ENCODE assay signal across 18 cellular contexts in the genomic region with DNA sequence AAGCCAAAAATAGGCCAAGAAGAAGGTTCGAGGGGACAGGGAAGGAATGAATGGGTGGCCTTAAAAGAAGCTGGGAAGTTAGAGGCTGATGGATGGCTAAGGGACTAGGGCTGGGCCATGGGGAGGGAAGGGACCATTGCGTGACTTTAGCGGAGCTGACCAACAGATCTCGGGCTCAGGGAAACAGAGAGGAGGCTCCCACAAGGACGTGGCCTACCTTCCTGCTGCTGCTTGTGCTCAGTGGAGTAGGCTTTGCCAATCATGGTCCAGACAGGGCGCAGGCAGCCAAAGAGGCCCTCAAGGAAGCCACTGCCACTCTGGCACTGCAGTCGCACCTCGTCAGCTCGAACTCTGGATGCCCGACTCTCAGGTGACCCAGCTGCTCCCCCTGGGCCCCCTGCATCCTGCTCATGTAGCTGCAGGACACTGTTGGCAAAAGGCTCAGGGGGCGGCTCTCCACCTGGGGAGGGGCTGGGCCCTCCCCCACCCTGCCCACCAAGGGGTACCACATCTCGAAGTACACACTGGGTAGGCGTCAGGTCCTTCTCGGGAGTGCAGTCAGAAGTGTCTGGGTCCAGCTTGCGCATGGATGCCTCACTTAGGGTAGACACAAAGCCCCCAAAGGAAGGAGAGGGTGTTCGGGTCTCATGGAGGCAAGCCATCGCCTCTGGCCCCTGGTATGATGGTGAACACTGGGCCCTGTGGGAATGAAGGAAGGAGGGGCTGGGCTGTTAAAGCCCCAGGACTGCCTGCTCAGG. TPM values are rescaled to one million over a fixed set of nuclear protein-coding genes. Genes with fewer than 3 reads are reported as not detected.
DNase-seq lines count a peak whose midpoint lies in the region; ATAC-seq and TF ChIP-seq lines count a peak whose summit lies in the region.
"Had no signal": no experiment of that assay in that cellular context is flagged by ENCODE, and none has a peak within 500 bp of the region (broad histone marks: within the 10 kb centered on the region; RNA-seq: fewer than 3 reads in every experiment).

No MANE protein-coding gene starts in this region.

- intact Hi-C loops in CD4-positive, alpha-beta T cell (cut with DNase I, micrococcal nuclease): no loop called here

- H3K4me3 Mint-ChIP-seq in CD4-positive, alpha-beta T cell: no peak overlapping the region
- no peak overlapping the region for H3K4me3 Mint-ChIP-seq in effector memory CD8-positive, alpha-beta T cell
- H3K4me3 Mint-ChIP-seq in neural crest cell: peak overlapping the region; percentile 66
- H3K4me3 Mint-ChIP-seq: stimulated activated memory B cell treated with anti-CD40 and anti-IgM and Interleukin-4, amounts not matched to agents 10 μg/mL and 1 μg/mL and 100 μg/mL, for 72 hours had no signal

- no peak for DNase-seq in CD4-positive, alpha-beta T cell
- DNase-seq in effector memory CD8-positive, alpha-beta T cell: no peak
- DNase-seq in neural crest cell (ENCODE audit: low read depth, low spot score) (no peak), NCI-H1694 (lab: John Stamatoyannopoulos, UW) (no peak), right atrium auricular region (ENCODE audit: low spot score) (no peak), 8988T (no peak)
- DNase-seq: activated gamma-delta T cell, brain microvascular endothelial cell, DMS79 treated with DMSO at 0.1 percent for 48 hours, hypothalamus, Kasumi-1, NCI-H146 had no signal

- POLR2A ChIA-PET in CD4-positive, alpha-beta T cell (lab: Charles Lee): interaction anchor here (0.8 to 2.7 kb wide), 3 partner anchors 9 to 14 kb away, joined by 3 to 11 read pairs (median 3); partner anchors contain the start of gene TARBP2
- POLR2A ChIA-PET in HEK293 (lab: Yijun Ruan, JAX): interaction anchor here (1.3 kb wide), 1 partner anchor 14 kb away, joined by 4 read pairs; the partner anchor contains the start of gene TARBP2

- H3K4me1 Mint-ChIP-seq in CD4-positive, alpha-beta T cell (ENCODE audit: low read depth): peaks cover 12% of the 10 kb centered on the region
- peaks cover 13 to 22% of the 10 kb centered on the region in 2 donors for H3K4me1 Mint-ChIP-seq in effector memory CD8-positive, alpha-beta T cell (ENCODE audit: low read depth in 2 of 2)
- peaks cover 13% of the 10 kb centered on the region for H3K4me1 Mint-ChIP-seq in neural crest cell

- H3K4me3 ChIP-seq in HEK293 (ENCODE audit: low read depth, low read length) (no peak overlapping the region), right atrium auricular region (no peak overlapping the region)
- H3K4me3 ChIP-seq: SJSA1, upper lobe of left lung had no signal

- H3K9me3 Mint-ChIP-seq in CD4-positive, alpha-beta T cell: no peaks in the 10 kb centered on the region
- no peaks in the 10 kb centered on the region for H3K9me3 Mint-ChIP-seq in effector memory CD8-positive, alpha-beta T cell
- H3K9me3 Mint-ChIP-seq in neural crest cell: no peaks in the 10 kb centered on the region
- H3K9me3 Mint-ChIP-seq: stimulated activated memory B cell treated with anti-CD40 and anti-IgM and Interleukin-4, amounts not matched to agents 10 μg/mL and 1 μg/mL and 100 μg/mL, for 72 hours had no signal

- H3K27ac ChIP-seq in CD4-positive, alpha-beta T cell (ENCODE audit: low read depth, low read length): no peak overlapping the region
- H3K27ac ChIP-seq in HEK293 (ENCODE audit: extremely low read depth, low read depth, low read length) (0 out of 2 replicates have a peak overlapping the region, but pooled peaks have one; percentile 10), right atrium auricular region (no peak overlapping the region)
- H3K27ac ChIP-seq: brain microvascular endothelial cell, neutrophil, SJSA1 had no signal

- H3K27ac Mint-ChIP-seq in CD4-positive, alpha-beta T cell: peak overlapping the region; percentile 30
- peak overlapping the region; percentile 86 to 91 for H3K27ac Mint-ChIP-seq in effector memory CD8-positive, alpha-beta T cell
- no peak overlapping the region for H3K27ac Mint-ChIP-seq in neural crest cell (ENCODE audit: unreplicated experiment)
- H3K27ac Mint-ChIP-seq: stimulated activated memory B cell treated with anti-CD40 and anti-IgM and Interleukin-4, amounts not matched to agents 10 μg/mL and 1 μg/mL and 100 μg/mL, for 72 hours had no signal

- H3K4me1 ChIP-seq in HEK293 (ENCODE audit: control insufficient read depth, insufficient read depth, low read length) (no peaks in the 10 kb centered on the region), right atrium auricular region (peaks cover 0 to 13% of the 10 kb centered on the region in 2 donors)
- H3K4me1 ChIP-seq: SJSA1 had no signal

- no peaks in the 10 kb centered on the region for H3K9me3 ChIP-seq in CD4-positive, alpha-beta T cell (ENCODE audit: control insufficient read depth, low read length)
- no peaks in the 10 kb centered on the region for H3K9me3 ChIP-seq in HEK293 (ENCODE audit: control insufficient read depth, insufficient read depth, low read depth, low read length)
- H3K9me3 ChIP-seq in right atrium auricular region: no peaks in the 10 kb centered on the region
- H3K9me3 ChIP-seq: neutrophil, SJSA1, upper lobe of left lung had no signal

- H3K27me3 Mint-ChIP-seq in CD4-positive, alpha-beta T cell: no peaks in the 10 kb centered on the region
- H3K27me3 Mint-ChIP-seq in effector memory CD8-positive, alpha-beta T cell: no peaks in the 10 kb centered on the region
- peaks cover 19% of the 10 kb centered on the region for H3K27me3 Mint-ChIP-seq in neural crest cell (ENCODE audit: low read depth)
- H3K27me3 Mint-ChIP-seq: stimulated activated memory B cell treated with anti-CD40 and anti-IgM and Interleukin-4, amounts not matched to agents 10 μg/mL and 1 μg/mL and 100 μg/mL, for 72 hours had no signal

- H3K36me3 ChIP-seq in HEK293 (ENCODE audit: control insufficient read depth in 2 of 2, insufficient read depth in 1 of 2, low read length in 2 of 2): peaks cover 3 to 60% of the 10 kb centered on the region in 2 experiments; a peak in 2 of 3 replicates
- H3K36me3 ChIP-seq in right atrium auricular region: peaks cover 34% of the 10 kb centered on the region

- H3K27me3 ChIP-seq in CD4-positive, alpha-beta T cell (ENCODE audit: control insufficient read depth, insufficient read depth, low read length): no peaks in the 10 kb centered on the region
- no peaks in the 10 kb centered on the region for H3K27me3 ChIP-seq in right atrium auricular region
- H3K27me3 ChIP-seq: brain microvascular endothelial cell, neutrophil, SJSA1, upper lobe of left lung had no signal

- no peak for TF ChIP-seq CTCF in CD4-positive, alpha-beta T cell (IDR thresholded peaks at IDR 0.05)
- TF ChIP-seq CTCF in HEK293 (tag by site-specific recombination; IDR thresholded peaks at IDR 0.05) (no peak), neural crest cell (conservative IDR thresholded peaks at IDR 0.05) (no peak), right atrium auricular region (IDR thresholded peaks at IDR 0.05) (no peak)

- CTCF ChIA-PET in CD4-positive, alpha-beta T cell (lab: Charles Lee): interaction anchor here (1.2 kb wide), 1 partner anchor 12 kb away, joined by 3 read pairs; no protein-coding TSS in a partner anchor
- CTCF ChIA-PET in HEK293 (lab: Yijun Ruan, JAX): no interaction called here

- ATAC-seq in CD4-positive, alpha-beta T cell (ENCODE audit: poor library complexity): no peak
- ATAC-seq in effector memory CD8-positive, alpha-beta T cell (replicated peaks): no peak
- ATAC-seq: stimulated activated memory B cell treated with anti-CD40 and anti-IgM and Interleukin-4, amounts not matched to agents 10 μg/mL and 1 μg/mL and 100 μg/mL, for 72 hours had no signal

- H3K36me3 Mint-ChIP-seq in CD4-positive, alpha-beta T cell (ENCODE audit: low read depth): peaks cover 47% of the 10 kb centered on the region
- H3K36me3 Mint-ChIP-seq in effector memory CD8-positive, alpha-beta T cell (ENCODE audit: insufficient read depth): peaks cover 86% of the 10 kb centered on the region
- peaks cover 21% of the 10 kb centered on the region for H3K36me3 Mint-ChIP-seq in neural crest cell (ENCODE audit: low read depth)

TF ChIP-seq in HEK293, 187 proteins besides CTCF, POLR2A, EP300 and RAD21 (continues in another document):
- no peak for TF ChIP-seq ZNF558 (tag by site-specific recombination; IDR thresholded peaks at IDR 0.05)
- TF ChIP-seq ZNF221 (tag by site-specific recombination; IDR thresholded peaks at IDR 0.05; ENCODE audit: borderline replicate concordance): no peak
- no peak for TF ChIP-seq ZNF843 (tag by site-specific recombination; IDR thresholded peaks at IDR 0.05)
- no peak for TF ChIP-seq ZBTB21 (tag by site-specific recombination; IDR thresholded peaks at IDR 0.05)
- no peak for TF ChIP-seq MZF1 (tag by site-specific recombination; IDR thresholded peaks at IDR 0.05; ENCODE audit: borderline replicate concordance)
- TF ChIP-seq ZNF600 (tag by site-specific recombination; IDR thresholded peaks at IDR 0.05): 0 out of 2 replicates have a peak, but pooled peaks have one; percentile 22
- TF ChIP-seq KLF1 (tag by site-specific recombination; IDR thresholded peaks at IDR 0.05): no peak
- 0 out of 2 replicates have a peak, but pooled peaks have one; percentile 22 for TF ChIP-seq ZBTB48 (tag by site-specific recombination; IDR thresholded peaks at IDR 0.05)

RNA-seq across cellular contexts. Expression of gene MAP3K12, which starts 12.3 kb away (rescaled TPM):
- 10 to 100 TPM; 12.6 to 15.2 TPM for total RNA-seq in CD4-positive, alpha-beta T cell
- total RNA-seq in neural crest cell: 32.9 and 33.0 TPM in 2 replicates
- 1 to 10 TPM; 2.6 to 9.8 TPM for total RNA-seq in right atrium auricular region

RNA-seq across cellular contexts. Expression of gene TARBP2, which starts 14.2 kb away (rescaled TPM):
- 10 to 100 TPM; 21.7 to 22.4 TPM for total RNA-seq in CD4-positive, alpha-beta T cell
- total RNA-seq in neural crest cell (66.6 and 73.1 TPM in 2 replicates), right atrium auricular region (10 to 100 TPM; 11.1 to 18.9 TPM)

RNA-seq across cellular contexts. Expression of gene NPFF, which starts 20.4 kb away (rescaled TPM):
- not detected for total RNA-seq in CD4-positive, alpha-beta T cell
- total RNA-seq in neural crest cell: 0.73 TPM in 1 of 2 replicates, not detected in the other
- not detected for total RNA-seq in right atrium auricular region
- total RNA-seq: liver, SJSA1 had no signal

RNA-seq across cellular contexts. Expression of gene PCBP2, which starts 35.0 kb away (rescaled TPM):
- 1,000 to 10,000 TPM; 1,331 to 1,359 TPM for total RNA-seq in CD4-positive, alpha-beta T cell
- total RNA-seq in neural crest cell: 1,351 and 1,375 TPM in 2 replicates
- total RNA-seq in right atrium auricular region: 100 to 1,000 TPM; 288 to 378 TPM

RNA-seq across cellular contexts. Expression of gene PRR13, which starts 45.4 kb away (rescaled TPM):
- 100 to 1,000 TPM; 133 to 142 TPM for total RNA-seq in CD4-positive, alpha-beta T cell
- total RNA-seq in neural crest cell (82.8 and 89.1 TPM in 2 replicates), right atrium auricular region (10 to 100 TPM; 38.8 to 60.6 TPM)
